Comparison of ENCODE assay signal across 8 cellular contexts in the genomic region with DNA sequence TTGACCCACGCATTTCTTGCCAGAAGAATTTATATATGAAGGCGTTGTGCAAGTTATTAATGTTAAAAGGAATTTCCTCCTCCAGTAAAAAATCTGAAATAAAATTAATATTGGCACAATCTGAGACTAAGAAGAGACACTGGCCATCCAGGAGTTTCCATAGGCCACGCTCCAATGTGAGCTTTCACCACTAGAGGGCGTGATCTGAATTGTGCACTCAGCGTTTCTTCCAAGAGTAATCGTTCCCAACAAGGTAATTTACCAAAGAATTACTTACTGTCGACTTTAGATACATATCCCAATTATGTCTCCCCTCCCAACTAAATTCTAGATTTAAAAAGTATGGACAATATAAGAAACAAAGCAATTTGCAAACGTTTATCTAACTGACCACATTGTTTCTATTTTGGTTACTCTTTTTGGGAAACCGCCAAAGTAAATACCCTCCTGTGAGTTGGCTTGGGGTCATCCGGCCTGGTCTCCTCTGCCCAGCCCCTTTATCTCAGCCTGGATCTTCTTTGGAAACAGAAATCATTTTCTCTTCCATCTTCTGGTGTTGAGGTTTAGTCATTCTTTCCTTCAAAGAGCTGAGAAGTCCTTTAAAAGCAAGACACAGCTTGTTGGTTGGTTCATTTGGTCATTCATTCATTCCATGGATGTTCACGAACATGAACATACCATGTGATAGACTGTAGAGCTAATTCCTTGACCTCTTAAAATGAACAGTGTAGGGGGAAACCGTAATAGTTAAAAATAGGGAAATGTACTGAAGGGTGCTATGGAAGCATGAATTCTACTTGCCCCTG. TPM values are rescaled to one million over a fixed set of nuclear protein-coding genes. Genes with fewer than 3 reads are reported as not detected.
DNase-seq lines count a peak whose midpoint lies in the region; TF ChIP-seq lines count a peak whose summit lies in the region.

No MANE protein-coding gene starts in this region.

- H3K4me3 Mint-ChIP-seq in osteocyte (ENCODE audit: unreplicated experiment) = no peak overlapping the region

- POLR2A ChIA-PET in AG04450 (lab: Yijun Ruan, JAX) = no interaction called here

- no peaks in the 10 kb centered on the region for H3K36me3 Mint-ChIP-seq in osteocyte (ENCODE audit: unreplicated experiment)

- no peak overlapping the region for H3K27ac ChIP-seq in AG04450 (ENCODE audit: low read depth, low read length)

- H3K27me3 ChIP-seq in AG04450 (ENCODE audit: control insufficient read depth, insufficient read depth, low read length) = no peaks in the 10 kb centered on the region

- H3K27ac Mint-ChIP-seq in osteocyte (ENCODE audit: unreplicated experiment) = no peak overlapping the region

- CTCF ChIA-PET in AG04450 (lab: Charles Lee) = interaction anchor here (0.6 to 4.9 kb wide), 23 partner anchors 10 to 941 kb away, joined by 3 to 72 read pairs (median 6); a partner anchor contains a TSS

- H3K27me3 Mint-ChIP-seq in osteocyte (ENCODE audit: unreplicated experiment) = no peaks in the 10 kb centered on the region

- H3K4me3 ChIP-seq in AG04450 (ENCODE audit: low read depth, low read length) (no peak overlapping the region), GM12864 (ENCODE audit: low read depth, low read length) (no peak overlapping the region), fibroblast of pulmonary artery (replicated peaks; ENCODE audit: low read depth, low read length) (no peak overlapping the region)

- TF ChIP-seq CTCF in AG04450 (IDR thresholded peaks at IDR 0.05; ENCODE audit: low read depth, low read length) = peak; percentile 88
- peak; percentile 89 for TF ChIP-seq CTCF in GM12864 (IDR thresholded peaks at IDR 0.05; ENCODE audit: low read depth, low read length, missing control alignments)
- TF ChIP-seq CTCF in fibroblast of pulmonary artery (IDR thresholded peaks at IDR 0.05; ENCODE audit: low read length, missing control alignments) = peak; percentile 93
- TF ChIP-seq CTCF in osteocyte (IDR thresholded peaks at IDR 0.05) = peak; percentile 90

- no peaks in the 10 kb centered on the region for H3K9me3 ChIP-seq in AG04450 (ENCODE audit: control insufficient read depth, insufficient read depth, low read length)

- peak; percentile 20 for DNase-seq in AG04450 (ENCODE audit: low read depth, low spot score)
- DNase-seq in GM12864 (ENCODE audit: low read depth) = peak; percentile 4
- DNase-seq in NCI-H226 = peak; percentile 36
- DNase-seq in activated CD8-positive, alpha-beta memory T cell treated with anti-CD3 and anti-CD28 coated beads, Interleukin-2, amount 50 U/mL, for 24 hours (ENCODE audit: extremely low read depth) = peak; percentile 17
- DNase-seq in fibroblast of pulmonary artery (ENCODE audit: low read depth) = peak; percentile 72
- no peak for DNase-seq in osteocyte (ENCODE audit: extremely low spot score, unreplicated experiment)
- DNase-seq in GM19238 (ENCODE audit: insufficient read length, low spot score) = no peak
- no peak for DNase-seq in ecto neural progenitor cell (ENCODE audit: low spot score)

- H3K4me1 Mint-ChIP-seq in osteocyte (ENCODE audit: unreplicated experiment) = peaks cover 21% of the 10 kb centered on the region

- peaks cover 6% of the 10 kb centered on the region for H3K9me3 Mint-ChIP-seq in osteocyte (ENCODE audit: unreplicated experiment)

RNA-seq across cellular contexts. Expression of a gene that starts 26.2 kb away (rescaled TPM):
- 67.3 and 72.6 TPM in 2 replicates for polyA plus RNA-seq in AG04450 (2011; rRNA removed)
- 55.0 and 74.2 TPM in 2 replicates for polyA minus RNA-seq in AG04450 (2011; rRNA and poly(A)+ RNA removed)
- 83.9 and 89.5 TPM in 2 replicates for total RNA-seq in osteocyte

Comparison
In these comparisons a context has a peak if more than half of its experiments do, and no peak if none do; other contexts are left out.
1. DNase-seq: peak in AG04450 (single experiment), GM12864 (single experiment), NCI-H226 (single experiment), activated CD8-positive, alpha-beta memory T cell treated with anti-CD3 and anti-CD28 coated beads, Interleukin-2, amount 50 U/mL, for 24 hours (single experiment) and fibroblast of pulmonary artery (single experiment); none in osteocyte (single experiment), GM19238 (single experiment) and ecto neural progenitor cell (single experiment).
2. Peak in every context shown above with its lines, with median percentiles within 50 percentile points of each other: CTCF ChIP-seq.